ENCODE assay signal across 8 cellular contexts in the genomic region with DNA sequence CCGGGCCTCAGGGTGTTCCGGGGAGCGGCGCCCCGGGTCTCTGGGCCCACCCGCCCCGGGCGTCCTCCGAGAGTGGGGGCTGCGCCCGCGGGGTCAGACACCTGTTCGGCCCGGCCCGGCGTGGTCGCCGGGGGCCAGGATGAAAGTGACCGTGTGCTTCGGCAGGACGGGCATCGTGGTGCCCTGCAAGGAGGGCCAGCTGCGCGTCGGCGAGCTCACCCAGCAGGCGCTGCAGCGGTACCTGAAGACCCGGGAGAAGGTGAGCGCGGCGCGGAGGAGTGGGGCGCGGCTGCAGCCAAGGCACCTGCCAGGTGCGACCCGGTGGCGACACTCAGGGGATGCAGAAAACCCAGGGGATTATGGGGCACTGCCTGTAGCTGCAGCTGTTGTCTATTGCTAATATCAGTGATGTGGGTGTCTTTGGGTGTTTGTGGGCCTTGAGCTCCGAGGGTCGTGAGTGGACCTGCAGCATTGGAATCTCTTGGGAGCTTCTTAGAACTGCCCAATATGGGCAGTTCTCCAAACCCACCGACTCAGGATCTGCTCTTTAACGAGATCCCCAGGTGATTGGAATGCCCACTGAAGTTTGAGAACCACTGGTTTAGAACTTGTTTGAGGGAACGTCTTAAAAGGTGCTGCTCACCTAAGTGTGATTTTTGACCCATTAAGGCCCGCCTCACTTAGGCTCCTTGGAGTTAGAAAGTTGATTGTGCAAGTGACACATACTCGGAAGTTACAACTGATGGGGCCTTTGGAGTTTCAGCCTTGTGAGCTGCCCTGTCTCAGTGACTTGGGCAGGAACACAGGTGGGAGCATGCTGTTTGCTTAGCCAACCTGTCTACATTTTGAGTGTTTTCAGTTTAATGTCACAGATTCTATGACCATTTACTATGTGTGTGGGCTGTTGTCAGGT. TPM values are rescaled to one million over a fixed set of nuclear protein-coding genes. Genes with fewer than 3 reads are reported as not detected.
DNase-seq lines count a peak whose midpoint lies in the region; ATAC-seq, FAIRE-seq and TF ChIP-seq lines count a peak whose summit lies in the region.

No MANE protein-coding gene starts in this region.

- H3K4me1 ChIP-seq in BLaER1 treated with 17β-estradiol and CSF1 and Interleukin-3, amounts not matched to agents 10 nM and 100 nM, result peaks cover 4 to 20% (median 14%) of the 10 kb centered on the region in 10 experiments; a peak in 15 of 20 replicates
- H3K4me1 ChIP-seq in GM23248 (ENCODE audit: insufficient read depth) (peaks cover 21% of the 10 kb centered on the region), colonic mucosa (peaks cover 6% of the 10 kb centered on the region), mesenchymal stem cell (ENCODE audit: control insufficient read depth, insufficient read depth, low read depth, low read length) (peaks cover 11% of the 10 kb centered on the region), upper lobe of left lung (peaks cover 3 to 13% (median 10%) of the 10 kb centered on the region in 4 donors)

- DNase-seq in GM23248 (peak; percentile 37), NCI-H526 treated with DMSO at 0.1 percent for 48 hours (lab: John Stamatoyannopoulos, UW) (peak; percentile 13), colonic mucosa (peak; percentile 62), mesenchymal stem cell (peak; percentile 33), upper lobe of left lung (peak; percentile 36 to 87), GM19239 (ENCODE audit: insufficient read length, low spot score) (no peak)

- no peak overlapping the region for H2AK5ac ChIP-seq in mesenchymal stem cell (ENCODE audit: low read length, severe bottlenecking)

- peak overlapping the region; percentile 75 to 86 (median 81) for H3K9ac ChIP-seq in BLaER1 treated with 17β-estradiol and CSF1 and Interleukin-3, amounts not matched to agents 10 nM and 100 nM
- H3K9ac ChIP-seq in GM23248 (peak overlapping the region; percentile 80), colonic mucosa (ENCODE audit: low read depth in 2 of 2, low read length in 2 of 2) (peak overlapping the region; percentile 76 to 78), mesenchymal stem cell (ENCODE audit: low read length) (peak overlapping the region; percentile 85)

- peak overlapping the region; percentile 92 for H2BK120ac ChIP-seq in mesenchymal stem cell (ENCODE audit: low read depth, low read length)

- ATAC-seq in upper lobe of left lung (ENCODE audit: low FRiP score in 2 of 2) (peak; percentile 4 to 34), GM19035 (IDR thresholded peaks at IDR 0.05; ENCODE audit: unreplicated experiment) (no peak)

- no peak for FAIRE-seq in GM19239 (lab: Jason Lieb, UNC)

- no peaks in the 10 kb centered on the region for H3K9me2 ChIP-seq in GM23248 (ENCODE audit: insufficient read depth)

- H4K20me1 ChIP-seq in BLaER1 treated with 17β-estradiol and CSF1 and Interleukin-3, amounts not matched to agents 10 nM and 100 nM, result no peaks in the 10 kb centered on the region
- H4K20me1 ChIP-seq in GM23248 (ENCODE audit: insufficient read depth), result no peaks in the 10 kb centered on the region

- H3K27me3 ChIP-seq in BLaER1 treated with 17β-estradiol and CSF1 and Interleukin-3, amounts not matched to agents 10 nM and 100 nM, result peaks cover 9 to 31% (median 19%) of the 10 kb centered on the region in 11 experiments; a peak in 19 of 22 replicates
- no peaks in the 10 kb centered on the region for H3K27me3 ChIP-seq in GM23248 (replicated peaks; ENCODE audit: insufficient read depth)
- H3K27me3 ChIP-seq in colonic mucosa, result no peaks in the 10 kb centered on the region
- peaks cover 0 to 6% of the 10 kb centered on the region in 2 experiments for H3K27me3 ChIP-seq in mesenchymal stem cell (ENCODE audit: control insufficient read depth in 1 of 2, insufficient read depth in 1 of 2, low read length in 2 of 2)
- H3K27me3 ChIP-seq in upper lobe of left lung, result no peaks in the 10 kb centered on the region

- H3K18ac ChIP-seq in mesenchymal stem cell (ENCODE audit: low read depth in 1 of 2, low read length in 2 of 2), result peak overlapping the region; percentile 91 to 96

- intact Hi-C loops in colonic mucosa (cut with DNase I), result no loop called here

- TF ChIP-seq CTCF in colonic mucosa (IDR thresholded peaks at IDR 0.05), result no peak
- TF ChIP-seq CTCF in upper lobe of left lung (IDR thresholded peaks at IDR 0.05), result no peak

- H2BK12ac ChIP-seq in mesenchymal stem cell (ENCODE audit: low read length in 2 of 2), result peak overlapping the region in 1 of 2 experiments; percentile 66

- peaks cover 32% of the 10 kb centered on the region for H3K79me2 ChIP-seq in GM23248 (ENCODE audit: insufficient read depth)

- in situ Hi-C loops in GM23248 (cut with MboI), result loop anchor here (25.0 kb wide), 1 partner anchor 209 kb away; no protein-coding TSS in a partner anchor

- H3K4me2 ChIP-seq in BLaER1 treated with 17β-estradiol and CSF1 and Interleukin-3, amounts not matched to agents 10 nM and 100 nM, result peak overlapping the region; percentile 90 to 99 (median 94)
- H3K4me2 ChIP-seq in GM23248 (ENCODE audit: unreplicated experiment), result peak overlapping the region; percentile 83
- peak overlapping the region; percentile 65 for H3K4me2 ChIP-seq in mesenchymal stem cell (ENCODE audit: low read length, poor library complexity, severe bottlenecking)

- peak overlapping the region; percentile 94 for H2BK15ac ChIP-seq in mesenchymal stem cell (ENCODE audit: low read depth, poor library complexity, severe bottlenecking)

- H2AFZ ChIP-seq in GM23248, result peak overlapping the region; percentile 90
- H2AFZ ChIP-seq in mesenchymal stem cell (ENCODE audit: low read depth, low read length), result peak overlapping the region; percentile 93

- 3 to 8% methylated on average over 27 to 41 of the region's 45 CpGs for WGBS in GM23248 (ENCODE audit: low coverage in 1 of 2, low lambda C conversion rate in 2 of 2, missing lambda C conversion rate in 2 of 2), 2 experiments
- WGBS in mesenchymal stem cell, result 8% methylated on average over 45 of the region's 45 CpGs
- 5 to 6% methylated on average over 20 to 33 of the region's 45 CpGs for WGBS in upper lobe of left lung, 2 donors

- H3K36me3 ChIP-seq in BLaER1 treated with 17β-estradiol and CSF1 and Interleukin-3, amounts not matched to agents 10 nM and 100 nM, result no peaks in the 10 kb centered on the region
- no peaks in the 10 kb centered on the region for H3K36me3 ChIP-seq in GM23248 (ENCODE audit: low read depth)
- no peaks in the 10 kb centered on the region for H3K36me3 ChIP-seq in colonic mucosa
- H3K36me3 ChIP-seq in mesenchymal stem cell (ENCODE audit: control insufficient read depth in 1 of 2, insufficient read depth in 2 of 2, low read depth in 1 of 2, low read length in 2 of 2), result no peaks in the 10 kb centered on the region
- H3K36me3 ChIP-seq in upper lobe of left lung, result no peaks in the 10 kb centered on the region

- peak overlapping the region; percentile 4 to 71 (median 59); a peak in 20 of 22 replicates for H3K27ac ChIP-seq in BLaER1 treated with 17β-estradiol and CSF1 and Interleukin-3, amounts not matched to agents 10 nM and 100 nM
- no peak overlapping the region for H3K27ac ChIP-seq in GM23248
- peak overlapping the region; percentile 84 for H3K27ac ChIP-seq in colonic mucosa
- H3K27ac ChIP-seq in mesenchymal stem cell (ENCODE audit: low read length, poor library complexity, severe bottlenecking), result no peak overlapping the region
- H3K27ac ChIP-seq in upper lobe of left lung, result peak overlapping the region; percentile 70 to 94 (median 89)

- H4K91ac ChIP-seq in mesenchymal stem cell (ENCODE audit: low read length), result peak overlapping the region; percentile 83

- no peak for TF ChIP-seq EP300 in upper lobe of left lung (IDR thresholded peaks at IDR 0.05)

- peak overlapping the region; percentile 70 to 96 for H3K23ac ChIP-seq in mesenchymal stem cell (ENCODE audit: low read length in 2 of 2)

- H3K14ac ChIP-seq in mesenchymal stem cell (ENCODE audit: low read length in 2 of 2), result peak overlapping the region in 1 of 2 experiments; percentile 79

- peaks cover 14% of the 10 kb centered on the region for H3K79me1 ChIP-seq in mesenchymal stem cell (replicated peaks; ENCODE audit: low read length, poor library complexity, severe bottlenecking)

- H2BK5ac ChIP-seq in mesenchymal stem cell (ENCODE audit: low read depth, low read length, poor library complexity, severe bottlenecking), result no peak overlapping the region

- peak overlapping the region; percentile 54 to 80 for H3K4ac ChIP-seq in mesenchymal stem cell (ENCODE audit: low read depth in 1 of 2, low read length in 2 of 2)

- no peak for TF ChIP-seq POLR2A in upper lobe of left lung (IDR thresholded peaks at IDR 0.05)

- peak overlapping the region; percentile 73 to 87 (median 78) for H3K4me3 ChIP-seq in BLaER1 treated with 17β-estradiol and CSF1 and Interleukin-3, amounts not matched to agents 10 nM and 100 nM
- H3K4me3 ChIP-seq in GM23248 (peak overlapping the region; percentile 78), colonic mucosa (peak overlapping the region; percentile 82), mesenchymal stem cell (ENCODE audit: insufficient read depth in 1 of 2, low read depth in 1 of 2, low read length in 2 of 2) (peak overlapping the region; percentile 71 to 93), upper lobe of left lung (peak overlapping the region; percentile 82 to 94 (median 85))

- no peaks in the 10 kb centered on the region for H3K9me3 ChIP-seq in BLaER1 treated with 17β-estradiol and CSF1 and Interleukin-3, amounts not matched to agents 10 nM and 100 nM (replicated peaks in 1 of 11)
- H3K9me3 ChIP-seq in GM23248 (ENCODE audit: low read depth), result no peaks in the 10 kb centered on the region
- no peaks in the 10 kb centered on the region for H3K9me3 ChIP-seq in colonic mucosa
- H3K9me3 ChIP-seq in mesenchymal stem cell (ENCODE audit: control insufficient read depth, low read length), result no peaks in the 10 kb centered on the region
- no peaks in the 10 kb centered on the region for H3K9me3 ChIP-seq in upper lobe of left lung

- H4K8ac ChIP-seq in mesenchymal stem cell (ENCODE audit: low read length), result peak overlapping the region; percentile 82

- H3F3A ChIP-seq in GM23248 (ENCODE audit: insufficient read depth), result peaks cover 24% of the 10 kb centered on the region

RNA-seq across cellular contexts. Expression of gene PARD3B, which starts 0.8 kb away (rescaled TPM):
- total RNA-seq in GM23248 (2014; rRNA removed; shearing (Covaris generic)), result 6.9 and 8.1 TPM in 2 replicates
- polyA plus RNA-seq in GM23248 (2016; fragmentation: Nextera tagmentation; extraction: Ambion mirVana), result 2.5 and 3.3 TPM in 2 replicates
- 10 to 100 TPM; 20.0 to 24.2 TPM for total RNA-seq in colonic mucosa
- polyA plus RNA-seq in mesenchymal stem cell (2013, experiment 1 of 2), result 5.1 TPM
- polyA plus RNA-seq in mesenchymal stem cell (2013, experiment 2 of 2), result 4.6 TPM
- total RNA-seq in upper lobe of left lung, result 10 to 100 TPM; 17.8 to 44.9 (median 24.2) TPM

Comparison
In these comparisons a context has a peak if more than half of its experiments do, and no peak if none do; other contexts are left out.
1. H3K27ac ChIP-seq: peak in BLaER1 treated with 17β-estradiol and CSF1 and Interleukin-3, amounts not matched to agents 10 nM and 100 nM (11 of 11), colonic mucosa (single experiment) and upper lobe of left lung (4 of 4); none in GM23248 (single experiment) and mesenchymal stem cell (single experiment).
2. Peak in every context shown above with its lines, with median percentiles within 50 percentile points of each other: H3K4me2 ChIP-seq, H3K4me3 ChIP-seq and H3K9ac ChIP-seq.